8 cellular contexts compared by ENCODE assay signal in genomic region chr11:8681837-8682218, GRCh38. TPM values are rescaled to one million over a fixed set of nuclear protein-coding genes. Genes with fewer than 3 reads are reported as not detected.
DNase-seq lines count a peak whose midpoint lies in the region; ATAC-seq and TF ChIP-seq lines count a peak whose summit lies in the region.

No MANE protein-coding gene starts in this region.

- H3K27me3 Mint-ChIP-seq in GM23338 (ENCODE audit: insufficient read depth, low read depth, poor library complexity) = peaks cover 18% of the 10 kb centered on the region
- H3K27me3 Mint-ChIP-seq in WTC11 (ENCODE audit: low read depth) = no peaks in the 10 kb centered on the region

- H4K20me1 ChIP-seq in GM23338 (replicated peaks; ENCODE audit: insufficient read depth) = peaks cover 12% of the 10 kb centered on the region

- H3K9me2 ChIP-seq in GM23338 (ENCODE audit: insufficient read depth) = peaks cover 8% of the 10 kb centered on the region; the same call in 1 of the 2 replicates

- H3K9me3 ChIP-seq in right cardiac atrium (ENCODE audit: control insufficient read depth, low read length) = no peaks in the 10 kb centered on the region
- no peaks in the 10 kb centered on the region for H3K9me3 ChIP-seq in skeletal muscle tissue (ENCODE audit: control insufficient read depth in 3 of 3, low read length in 3 of 3)

- peak overlapping the region; percentile 99 for H3K9ac ChIP-seq in skeletal muscle tissue (ENCODE audit: low read depth in 1 of 3, low read length in 3 of 3)

- peak overlapping the region; percentile 100 for H3K4me3 ChIP-seq in GM23338
- peak overlapping the region; percentile 91 for H3K4me3 ChIP-seq in right cardiac atrium (ENCODE audit: low read length)
- peak overlapping the region; percentile 85 to 96 (median 89) for H3K4me3 ChIP-seq in skeletal muscle tissue (ENCODE audit: low read length in 3 of 3)

- CTCF ChIA-PET in WTC11 (lab: Charles Lee) = no interaction called here

- intact Hi-C loops in right cardiac atrium (cut with DNase I) = no loop called here

- DNase-seq in GM23338 (ENCODE audit: low spot score) = no peak
- DNase-seq in WTC11 (ENCODE audit: low spot score) = no peak
- DNase-seq in right cardiac atrium = no peak
- no peak for DNase-seq in NCI-H526 treated with DMSO at 0.1 percent for 48 hours (lab: John Stamatoyannopoulos, UW)
- no peak for DNase-seq in NK-92 treated with Interleukin-12 subunit alpha and Interleukin-12 subunit beta, amount 100 ng/mL, for 24 hours (lab: John Stamatoyannopoulos, UW)

- H3K27ac ChIP-seq in GM23338 (ENCODE audit: low read depth) = peak overlapping the region; percentile 99
- H3K27ac ChIP-seq in right cardiac atrium (ENCODE audit: low read length) = peak overlapping the region; percentile 87
- H3K27ac ChIP-seq in skeletal muscle tissue (ENCODE audit: low read depth, low read length) = peak overlapping the region; percentile 95

- no peak for ATAC-seq in GM23338
- ATAC-seq in WTC11 = no peak
- no peak for ATAC-seq in right cardiac atrium
- no peak for ATAC-seq in GM19452 (IDR thresholded peaks at IDR 0.05; ENCODE audit: unreplicated experiment)
- no peak for ATAC-seq in GM18511 (IDR thresholded peaks at IDR 0.05; ENCODE audit: unreplicated experiment)

- peak overlapping the region; percentile 82 for H3K4me2 ChIP-seq in GM23338

- peaks cover 37% of the 10 kb centered on the region for H3F3A ChIP-seq in GM23338 (replicated peaks; ENCODE audit: low read depth)

- H3K4me3 Mint-ChIP-seq in GM23338 (peak overlapping the region; percentile 91), WTC11 (peak overlapping the region; percentile 88)

- POLR2A ChIA-PET in WTC11 (lab: Charles Lee) = interaction anchor here (0.6 to 2.3 kb wide), 7 partner anchors 8 to 129 kb away, joined by 3 to 7 read pairs (median 5); a partner anchor contains a TSS

- TF ChIP-seq CTCF in GM23338 (conservative IDR thresholded peaks at IDR 0.05; ENCODE audit: low read depth in 2 of 2) (no peak), WTC11 (IDR thresholded peaks at IDR 0.05) (no peak)

- 0 out of 2 replicates have a peak overlapping the region, but pooled peaks have one; percentile 6 for H2AFZ ChIP-seq in GM23338

- peaks cover 62% of the 10 kb centered on the region for H3K36me3 Mint-ChIP-seq in GM23338 (ENCODE audit: low read depth)
- H3K36me3 Mint-ChIP-seq in WTC11 = peaks cover 46% of the 10 kb centered on the region

- H3K9me3 Mint-ChIP-seq in GM23338 (no peaks in the 10 kb centered on the region; the same call in 2 of the 3 replicates), WTC11 (peaks cover 8% of the 10 kb centered on the region)

- H3K27ac Mint-ChIP-seq in GM23338 = peak overlapping the region; percentile 98
- peak overlapping the region; percentile 96 for H3K27ac Mint-ChIP-seq in WTC11

- H3K4me1 Mint-ChIP-seq in GM23338 (peaks cover 38% of the 10 kb centered on the region), WTC11 (peaks cover 43% of the 10 kb centered on the region)

- 56% methylated on average over 8 of the region's 8 CpGs for WGBS in right cardiac atrium

- peaks cover 33% of the 10 kb centered on the region for H3K79me2 ChIP-seq in GM23338 (replicated peaks; ENCODE audit: insufficient read depth)

- H3K4me1 ChIP-seq in GM23338 (ENCODE audit: insufficient read depth) (peaks cover 24% of the 10 kb centered on the region), right cardiac atrium (ENCODE audit: control insufficient read depth, insufficient read depth, low read length) (peaks cover 4% of the 10 kb centered on the region), skeletal muscle tissue (ENCODE audit: control insufficient read depth in 3 of 3, insufficient read depth in 3 of 3, low read length in 3 of 3) (peaks cover 15 to 31% (median 19%) of the 10 kb centered on the region in 3 donors)

- H3K36me3 ChIP-seq in GM23338 (ENCODE audit: insufficient read depth) (peaks cover 29% of the 10 kb centered on the region), skeletal muscle tissue (ENCODE audit: control insufficient read depth in 3 of 3, insufficient read depth in 3 of 3, low read length in 3 of 3) (peaks cover 20 to 50% (median 44%) of the 10 kb centered on the region in 3 donors)

- no peaks in the 10 kb centered on the region for H3K27me3 ChIP-seq in GM23338 (ENCODE audit: insufficient read depth)
- no peaks in the 10 kb centered on the region for H3K27me3 ChIP-seq in right cardiac atrium (ENCODE audit: control insufficient read depth, insufficient read depth)
- no peaks in the 10 kb centered on the region for H3K27me3 ChIP-seq in skeletal muscle tissue (ENCODE audit: control insufficient read depth in 3 of 3, insufficient read depth in 3 of 3, low read length in 3 of 3)

TF ChIP-seq in GM23338, 12 proteins besides CTCF, POLR2A, EP300 and RAD21 (continues in another document):
- TF ChIP-seq NANOG (IDR thresholded peaks at IDR 0.05; ENCODE audit: borderline replicate concordance) (no peak), POLR2AphosphoS5 (IDR thresholded peaks at IDR 0.05; ENCODE audit: low read depth) (no peak), STAT1 (IDR thresholded peaks at IDR 0.05; ENCODE audit: unreplicated experiment) (no peak), ZNF331 (CRISPR knock-in tag; IDR thresholded peaks at IDR 0.05; ENCODE audit: low read depth) (no peak), CREB1 (CRISPR knock-in tag; IDR thresholded peaks at IDR 0.05; ENCODE audit: low read depth) (no peak)

TF ChIP-seq in WTC11, 78 proteins besides CTCF, POLR2A, EP300 and RAD21 (continues in another document):
- TF ChIP-seq E2F4 (CRISPR knock-in tag; IDR thresholded peaks at IDR 0.05; ENCODE audit: borderline replicate concordance, low read depth) = no peak
- TF ChIP-seq RORB (CRISPR knock-in tag; IDR thresholded peaks at IDR 0.05) = no peak
- TF ChIP-seq ATF2 (CRISPR knock-in tag; IDR thresholded peaks at IDR 0.05; ENCODE audit: borderline replicate concordance, low read depth) = no peak
- TF ChIP-seq ZNF423 (CRISPR knock-in tag; IDR thresholded peaks at IDR 0.05) = no peak
- no peak for TF ChIP-seq TP53 (CRISPR knock-in tag; IDR thresholded peaks at IDR 0.05)
- peak; percentile 46; the same call in 1 of the 2 replicates for TF ChIP-seq GTF2I (CRISPR knock-in tag; conservative IDR thresholded peaks at IDR 0.05)
- no peak for TF ChIP-seq SOX15 (CRISPR knock-in tag; IDR thresholded peaks at IDR 0.05)
- no peak for TF ChIP-seq ZNF396 (CRISPR knock-in tag; IDR thresholded peaks at IDR 0.05; ENCODE audit: borderline replicate concordance)
- TF ChIP-seq, protein P1, sequence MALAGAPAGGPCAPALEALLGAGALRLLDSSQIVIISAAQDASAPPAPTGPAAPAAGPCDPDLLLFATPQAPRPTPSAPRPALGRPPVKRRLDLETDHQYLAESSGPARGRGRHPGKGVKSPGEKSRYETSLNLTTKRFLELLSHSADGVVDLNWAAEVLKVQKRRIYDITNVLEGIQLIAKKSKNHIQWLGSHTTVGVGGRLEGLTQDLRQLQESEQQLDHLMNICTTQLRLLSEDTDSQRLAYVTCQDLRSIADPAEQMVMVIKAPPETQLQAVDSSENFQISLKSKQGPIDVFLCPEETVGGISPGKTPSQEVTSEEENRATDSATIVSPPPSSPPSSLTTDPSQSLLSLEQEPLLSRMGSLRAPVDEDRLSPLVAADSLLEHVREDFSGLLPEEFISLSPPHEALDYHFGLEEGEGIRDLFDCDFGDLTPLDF (CRISPR knock-in tag; IDR thresholded peaks at IDR 0.05) = no peak

RNA-seq across cellular contexts. Expression of gene TRIM66, which starts 0.6 kb away (rescaled TPM):
- 1.9 and 3.3 TPM in 2 replicates for total RNA-seq in GM23338 (2014; rRNA removed; shearing (Covaris generic))
- 1.0 and 1.1 TPM in 2 replicates for polyA plus RNA-seq in GM23338 (2016; fragmentation: Nextera tagmentation; extraction: Ambion mirVana)
- 5.6 to 8.0 TPM (median 7.8 TPM) in 3 replicates for total RNA-seq in WTC11 (2021)
- total RNA-seq in right cardiac atrium = 1 to 10 TPM; 2.0 to 3.6 (median 2.9) TPM
- polyA plus RNA-seq in right cardiac atrium = 1.6 TPM
- total RNA-seq in skeletal muscle tissue = 1.6 TPM

RNA-seq across cellular contexts. Expression of gene RPL27A, which starts 0.8 kb away (rescaled TPM):
- total RNA-seq in GM23338 (2014; rRNA removed; shearing (Covaris generic)) = 961 and 1,283 TPM in 2 replicates
- polyA plus RNA-seq in GM23338 (2016; fragmentation: Nextera tagmentation; extraction: Ambion mirVana) (3,167 and 3,552 TPM in 2 replicates), right cardiac atrium (1,811 TPM)
- total RNA-seq in WTC11 (2021) (1,103 to 1,198 TPM (median 1,179 TPM) in 3 replicates), right cardiac atrium (100 to 1,000 TPM; 519 to 805 (median 620) TPM), skeletal muscle tissue (1,860 TPM)
